ENCODE assay signal across 8 cellular contexts in genomic region chr11:114400974-114401223, GRCh38. TPM values are rescaled to one million over a fixed set of nuclear protein-coding genes. Genes with fewer than 3 reads are reported as not detected.
DNase-seq lines count a peak whose midpoint lies in the region; ATAC-seq and TF ChIP-seq lines count a peak whose summit lies in the region.

No MANE protein-coding gene starts in this region.

- H3K36me3 ChIP-seq in A673 (ENCODE audit: insufficient read depth, low read length, poor library complexity, severe bottlenecking): peaks cover 22% of the 10 kb centered on the region
- H3K36me3 ChIP-seq in muscle layer of duodenum (ENCODE audit: control insufficient read depth in 1 of 2, insufficient read depth in 2 of 2, low read length in 2 of 2): peaks cover 9 to 15% of the 10 kb centered on the region in 2 donors

- no peak for ATAC-seq in GM19324 (IDR thresholded peaks at IDR 0.05; ENCODE audit: low FRiP score, unreplicated experiment)
- no peak for ATAC-seq in HG03280 (IDR thresholded peaks at IDR 0.05; ENCODE audit: unreplicated experiment)

- intact Hi-C loops in A673 (cut with micrococcal nuclease; ENCODE audit: unreplicated experiment): loop anchor here (5.0 kb wide), 1 partner anchor 36 kb away; the partner anchor contains the start of gene REXO2

- H3K27ac ChIP-seq in A673 (ENCODE audit: low read depth, low read length, poor library complexity, severe bottlenecking) (peak overlapping the region; percentile 95), muscle layer of duodenum (ENCODE audit: low read length) (peak overlapping the region; percentile 100)

- peak overlapping the region; percentile 73 for H3K4me3 ChIP-seq in A673 (ENCODE audit: low read depth, low read length, poor library complexity, severe bottlenecking)
- peak overlapping the region; percentile 84 for H3K4me3 ChIP-seq in Jurkat, Clone E6-1 (ENCODE audit: low read length)
- peak overlapping the region; percentile 87 for H3K4me3 ChIP-seq in choroid plexus epithelial cell (ENCODE audit: low read depth, low read length)
- H3K4me3 ChIP-seq in muscle layer of duodenum (ENCODE audit: low read depth in 1 of 2, low read length in 2 of 2): peak overlapping the region; percentile 71 to 96

- no peak for DNase-seq in A673 (ENCODE audit: low spot score)
- DNase-seq in Jurkat, Clone E6-1 (ENCODE audit: low read depth, low spot score): no peak
- DNase-seq in choroid plexus epithelial cell (ENCODE audit: low read depth): no peak
- DNase-seq in NK-92 (lab: John Stamatoyannopoulos, UW; ENCODE audit: unreplicated experiment): no peak
- DNase-seq in A172 (ENCODE audit: low spot score): no peak

- POLR2A ChIA-PET in A673 (lab: Charles Lee; ENCODE audit: low non-redundant PET): interaction anchor here (0.8 kb wide), 1 partner anchor 31 kb away, joined by 3 read pairs; no protein-coding TSS in a partner anchor

- H3K27me3 ChIP-seq in A673 (replicated peaks; ENCODE audit: insufficient read depth, low read depth, low read length, poor library complexity) (no peaks in the 10 kb centered on the region), muscle layer of duodenum (ENCODE audit: low read depth, low read length) (no peaks in the 10 kb centered on the region)

- BruUV-seq in A673 (replicated peaks; lab: Mats Ljungman, UMichigan): TSS peak; percentile 56

- CTCF ChIA-PET in A673 (lab: Charles Lee): interaction anchor here (0.5 kb wide), 1 partner anchor 285 kb away, joined by 3 read pairs; no protein-coding TSS in a partner anchor

- TF ChIP-seq CTCF in A673 (conservative IDR thresholded peaks at IDR 0.05; ENCODE audit: low read depth, low read length) (no peak), choroid plexus epithelial cell (conservative IDR thresholded peaks at IDR 0.05; ENCODE audit: low read depth, low read length) (no peak)

- H3K9me3 ChIP-seq in A673 (ENCODE audit: low read depth, low read length, poor library complexity, severe bottlenecking) (no peaks in the 10 kb centered on the region), muscle layer of duodenum (ENCODE audit: control insufficient read depth in 1 of 2, low read length in 2 of 2) (no peaks in the 10 kb centered on the region)

- peaks cover 12% of the 10 kb centered on the region for H3K4me1 ChIP-seq in A673 (ENCODE audit: insufficient read depth, low read length, poor library complexity, severe bottlenecking)
- peaks cover 14 to 15% of the 10 kb centered on the region in 2 donors for H3K4me1 ChIP-seq in muscle layer of duodenum (ENCODE audit: control insufficient read depth in 1 of 2, insufficient read depth in 2 of 2, low read length in 2 of 2)

RNA-seq across cellular contexts. Expression of gene RBM7, which starts 0.4 kb away (rescaled TPM):
- 37.0 and 41.1 TPM in 2 replicates for total RNA-seq in A673 (2021)
- 44.1 TPM for polyA plus RNA-seq in Jurkat, Clone E6-1 (2012; ENCODE audit: insufficient read depth, insufficient read length)
- 39.3 and 52.8 TPM in 2 replicates for total RNA-seq in A172 (2014; rRNA removed; shearing (Covaris generic))

RNA-seq across cellular contexts. Expression of gene C11orf71, which starts 0.6 kb away (rescaled TPM):
- total RNA-seq in A673 (2021): 7.4 and 11.4 TPM in 2 replicates
- 7.3 TPM for polyA plus RNA-seq in Jurkat, Clone E6-1 (2012; ENCODE audit: insufficient read depth, insufficient read length)
- total RNA-seq in A172 (2014; rRNA removed; shearing (Covaris generic)): 4.1 and 4.6 TPM in 2 replicates

RNA-seq across cellular contexts. Expression of gene REXO2, which starts 38.4 kb away (rescaled TPM):
- total RNA-seq in A673 (2021): 119 TPM in 2 replicates
- polyA plus RNA-seq in Jurkat, Clone E6-1 (2012; ENCODE audit: insufficient read depth, insufficient read length): 126 TPM
- total RNA-seq in A172 (2014; rRNA removed; shearing (Covaris generic)): 136 and 168 TPM in 2 replicates
